In genomic region chr1:25818569-25818968, GRCh38 we compare ENCODE assay signal across 9 cellular contexts. TPM values are rescaled to one million over a fixed set of nuclear protein-coding genes. Genes with fewer than 3 reads are reported as not detected.
A peak's percentile ranks its signal among the peaks of the same experiment; 100 is the strongest.
DNase-seq lines count a peak whose midpoint lies in the region; ATAC-seq and TF ChIP-seq lines count a peak whose summit lies in the region.
"Had no signal": no experiment of that assay in that cellular context is flagged by ENCODE, and none has a peak within 500 bp of the region (broad histone marks: within the 10 kb centered on the region; RNA-seq: fewer than 3 reads in every experiment).

No MANE protein-coding gene starts in this region.

- peak in 1 of 2 donors; percentile 47 for TF ChIP-seq POLR2A in Peyer's patch (IDR thresholded peaks at IDR 0.05)

- POLR2A ChIA-PET in CD8-positive, alpha-beta memory T cell (lab: Charles Lee) = interaction anchor here (1.8 to 2.7 kb wide), 2 partner anchors 57 to 587 kb away, joined by 5 to 17 read pairs; partner anchors contain the start of genes PAQR7 and SYF2

- H3K9me3 Mint-ChIP-seq in CD8-positive, alpha-beta memory T cell = no peaks in the 10 kb centered on the region

- TF ChIP-seq CTCF in Peyer's patch (IDR thresholded peaks at IDR 0.05) = no peak
- no peak for TF ChIP-seq CTCF in epithelial cell of proximal tubule (conservative IDR thresholded peaks at IDR 0.05; ENCODE audit: low read depth, low read length)
- TF ChIP-seq CTCF in osteoblast (IDR thresholded peaks at IDR 0.05; ENCODE audit: extremely low read depth, low read depth, low read length) = no peak
- no peak for TF ChIP-seq CTCF in GM13977 (IDR thresholded peaks at IDR 0.05; ENCODE audit: extremely low read depth, insufficient read depth, missing control alignments)

- H3K4me2 ChIP-seq in osteoblast (ENCODE audit: insufficient read depth, low read length) = peak overlapping the region; percentile 84

- no peak overlapping the region for H2AFZ ChIP-seq in osteoblast (ENCODE audit: low read length)

- peaks cover 30 to 37% (median 35%) of the 10 kb centered on the region in 3 donors for H3K4me1 Mint-ChIP-seq in CD8-positive, alpha-beta memory T cell

- peak overlapping the region; percentile 92 to 98 (median 94) for H3K4me3 Mint-ChIP-seq in CD8-positive, alpha-beta memory T cell

- CTCF ChIA-PET in CD8-positive, alpha-beta memory T cell (lab: Charles Lee) = interaction anchor here (1.7 to 2.5 kb wide), 3 partner anchors 9 to 77 kb away, joined by 4 to 20 read pairs (median 9); no protein-coding TSS in a partner anchor

- in situ Hi-C loops in GM13977 (cut with MboI; ENCODE audit: low pct_unique_long_range_greater_than_20kb, low sequenced_read_pairs, unreplicated experiment) = no loop called here

- H3K27me3 ChIP-seq in CD8-positive, alpha-beta memory T cell (ENCODE audit: insufficient read depth, low read length, poor library complexity, severe bottlenecking) = no peaks in the 10 kb centered on the region
- H3K27me3 ChIP-seq in Peyer's patch (no peaks in the 10 kb centered on the region), osteoblast (ENCODE audit: insufficient read depth, low read length) (no peaks in the 10 kb centered on the region)

- peaks cover 37% of the 10 kb centered on the region for H3K4me1 ChIP-seq in CD8-positive, alpha-beta memory T cell (ENCODE audit: insufficient read depth, low read length)
- H3K4me1 ChIP-seq in Peyer's patch (peaks cover 0 to 28% (median 13%) of the 10 kb centered on the region in 4 donors), osteoblast (ENCODE audit: insufficient read depth, low read length) (peaks cover 30% of the 10 kb centered on the region)

- H3K4me3 ChIP-seq in CD8-positive, alpha-beta memory T cell (ENCODE audit: low read length) = no peak overlapping the region
- peak overlapping the region in 3 of 4 donors; percentile 79 to 94 (median 80) for H3K4me3 ChIP-seq in Peyer's patch
- H3K4me3 ChIP-seq in epithelial cell of proximal tubule (ENCODE audit: low read depth, low read length) = peak overlapping the region; percentile 94
- H3K4me3 ChIP-seq in osteoblast (ENCODE audit: insufficient read depth, low read length) = peak overlapping the region; percentile 96

- H3K36me3 Mint-ChIP-seq in CD8-positive, alpha-beta memory T cell = peaks cover 0 to 16% (median 0%) of the 10 kb centered on the region in 3 donors

- no peak for DNase-seq in CD8-positive, alpha-beta memory T cell
- DNase-seq in Peyer's patch (peak in 1 of 3 donors; percentile 68), epithelial cell of proximal tubule (ENCODE audit: low read depth) (no peak), osteoblast (ENCODE audit: insufficient read length, low spot score, missing footprints) (peak; percentile 38), KG1 (lab: John Stamatoyannopoulos, UW) (no peak), GM13977 (ENCODE audit: low spot score) (no peak)
- DNase-seq: stimulated activated CD4-positive, alpha-beta T cell treated with anti-CD3 and anti-CD28 coated beads, Interleukin-2, amount 100 ng/mL, for 24 hours had no signal

- H4K20me1 ChIP-seq in osteoblast (ENCODE audit: insufficient read depth, low read length) = peaks cover 31% of the 10 kb centered on the region

- peak overlapping the region; percentile 90 for H3K27ac ChIP-seq in CD8-positive, alpha-beta memory T cell (ENCODE audit: low read depth, low read length)
- H3K27ac ChIP-seq in Peyer's patch (peak overlapping the region; percentile 89 to 98 (median 92)), osteoblast (ENCODE audit: low read depth, low read length) (peak overlapping the region; percentile 86)

- H3K36me3 ChIP-seq in CD8-positive, alpha-beta memory T cell (ENCODE audit: insufficient read depth, low read length) = no peaks in the 10 kb centered on the region
- H3K36me3 ChIP-seq in Peyer's patch = peaks cover 0 to 11% (median 0%) of the 10 kb centered on the region in 3 donors
- peaks cover 26% of the 10 kb centered on the region for H3K36me3 ChIP-seq in osteoblast (ENCODE audit: insufficient read depth, low read length)

- H3K27me3 Mint-ChIP-seq in CD8-positive, alpha-beta memory T cell = peaks cover 0 to 4% of the 10 kb centered on the region in 2 donors

- ATAC-seq in HG02571 (IDR thresholded peaks at IDR 0.05; ENCODE audit: unreplicated experiment) (no peak), GM21367 (IDR thresholded peaks at IDR 0.05; ENCODE audit: unreplicated experiment) (no peak)

- H3K27ac Mint-ChIP-seq in CD8-positive, alpha-beta memory T cell = peak overlapping the region; percentile 59 to 96 (median 90)

- peaks cover 39% of the 10 kb centered on the region for H3K79me2 ChIP-seq in osteoblast (ENCODE audit: insufficient read depth, low read length)

- no peaks in the 10 kb centered on the region for H3K9me3 ChIP-seq in CD8-positive, alpha-beta memory T cell (ENCODE audit: low read length)
- H3K9me3 ChIP-seq in Peyer's patch (no peaks in the 10 kb centered on the region), osteoblast (ENCODE audit: low read depth, low read length) (no peaks in the 10 kb centered on the region)

RNA-seq across cellular contexts. Expression of gene MTFR1L, which starts 1.2 kb away (rescaled TPM):
- 10 to 100 TPM; 30.2 to 33.5 TPM for total RNA-seq in CD8-positive, alpha-beta memory T cell
- 29.7 TPM for polyA plus RNA-seq in CD8-positive, alpha-beta memory T cell
- total RNA-seq in Peyer's patch = 100 to 1,000 TPM; 122 to 173 (median 131) TPM
- 21.6 and 27.3 TPM in 2 replicates for total RNA-seq in epithelial cell of proximal tubule
- 46.6 and 47.4 TPM in 2 replicates for total RNA-seq in osteoblast

RNA-seq across cellular contexts. Expression of gene SELENON, which starts 18.6 kb away (rescaled TPM):
- total RNA-seq in CD8-positive, alpha-beta memory T cell = 10 to 100 TPM; 10.6 to 11.7 TPM
- 4.6 TPM for polyA plus RNA-seq in CD8-positive, alpha-beta memory T cell
- total RNA-seq in Peyer's patch = 10 to 100 TPM; 16.1 to 30.1 (median 22.0) TPM
- 31.2 and 35.1 TPM in 2 replicates for total RNA-seq in epithelial cell of proximal tubule
- 33.7 and 45.1 TPM in 2 replicates for total RNA-seq in osteoblast

RNA-seq across cellular contexts. Expression of gene AUNIP, which starts 40.7 kb away (rescaled TPM):
- 1 to 10 TPM; 7.3 to 7.4 TPM for total RNA-seq in CD8-positive, alpha-beta memory T cell
- polyA plus RNA-seq in CD8-positive, alpha-beta memory T cell = not detected
- 1 to 10 TPM in 1 of 4 donors, under 1 TPM in 1, not detected in 2; 0.95 to 1.6 TPM for total RNA-seq in Peyer's patch
- total RNA-seq in epithelial cell of proximal tubule = 6.2 and 13.0 TPM in 2 replicates
- total RNA-seq in osteoblast = 0.72 and 0.88 TPM in 2 replicates

RNA-seq across cellular contexts. Expression of gene PAQR7, which starts 56.9 kb away (rescaled TPM):
- total RNA-seq in CD8-positive, alpha-beta memory T cell = 1 to 10 TPM; 7.9 to 8.1 TPM
- 0.09 TPM for polyA plus RNA-seq in CD8-positive, alpha-beta memory T cell
- total RNA-seq in Peyer's patch (10 to 100 TPM in 1 of 4 donors, 1 to 10 TPM in 3; 6.7 to 12.1 (median 7.8) TPM), epithelial cell of proximal tubule (9.4 and 15.0 TPM in 2 replicates), osteoblast (9.8 and 11.2 TPM in 2 replicates)
